ENCODE assay signal across 12 cellular contexts in genomic region chr18:23115683-23116096, GRCh38. TPM values are rescaled to one million over a fixed set of nuclear protein-coding genes. Genes with fewer than 3 reads are reported as not detected.
DNase-seq lines count a peak whose midpoint lies in the region; ATAC-seq, FAIRE-seq and TF ChIP-seq lines count a peak whose summit lies in the region.
"Had no signal": no experiment of that assay in that cellular context is flagged by ENCODE, and none has a peak within 500 bp of the region (broad histone marks: within the 10 kb centered on the region; RNA-seq: fewer than 3 reads in every experiment).

No MANE protein-coding gene starts in this region.

- peaks cover 11% of the 10 kb centered on the region for H3K4me1 Mint-ChIP-seq in mesothelial cell of epicardium
- H3K4me1 Mint-ChIP-seq in activated naive CD4-positive, alpha-beta T cell treated with anti-CD3 and anti-CD28 coated beads for 36 hours (ENCODE audit: low read depth) = peaks cover 15% of the 10 kb centered on the region

- no peak overlapping the region for H3K27ac Mint-ChIP-seq in mesothelial cell of epicardium
- H3K27ac Mint-ChIP-seq in activated naive CD4-positive, alpha-beta T cell treated with anti-CD3 and anti-CD28 coated beads for 36 hours = no peak overlapping the region

- no peak for TF ChIP-seq CTCF in AG04450 (IDR thresholded peaks at IDR 0.05; ENCODE audit: low read depth, low read length)
- TF ChIP-seq CTCF in K562 (IDR thresholded peaks at IDR 0.05 in 2 of 3, conservative IDR thresholded peaks at IDR 0.05 in 1 of 3; ENCODE audit: insufficient read depth in 2 of 3, low read depth in 1 of 3, low read length in 3 of 3) = no peak
- TF ChIP-seq CTCF in mesothelial cell of epicardium (IDR thresholded peaks at IDR 0.05; ENCODE audit: unreplicated experiment) = no peak

- CTCF ChIA-PET in AG04450 (lab: Charles Lee) = interaction anchor here (1.4 to 2.1 kb wide), 2 partner anchors 15 to 18 kb away, joined by 4 to 12 read pairs; no protein-coding TSS in a partner anchor
- CTCF ChIA-PET in K562 (lab: Yijun Ruan, JAX; ENCODE audit: low intra/inter-chr PET ratio) = no interaction called here
- CTCF ChIA-PET in activated naive CD4-positive, alpha-beta T cell treated with anti-CD3 and anti-CD28 coated beads for 36 hours (lab: Charles Lee) = interaction anchor here (0.5 to 0.7 kb wide), 3 partner anchors 14 to 82 kb away, joined by 3 to 6 read pairs (median 5); no protein-coding TSS in a partner anchor

- no peaks in the 10 kb centered on the region for H3K27me3 Mint-ChIP-seq in mesothelial cell of epicardium (ENCODE audit: low read depth)
- no peaks in the 10 kb centered on the region for H3K27me3 Mint-ChIP-seq in activated naive CD4-positive, alpha-beta T cell treated with anti-CD3 and anti-CD28 coated beads for 36 hours (ENCODE audit: low read depth)

- H3K27ac ChIP-seq in AG04450 (ENCODE audit: low read depth, low read length) (peak overlapping the region; percentile 92), HUES6 (ENCODE audit: low read depth, low read length) (no peak overlapping the region), K562 (ENCODE audit: extremely low read depth, low read depth, low read length) (no peak overlapping the region)
- H3K27ac ChIP-seq: transverse colon had no signal

- TF ChIP-seq POLR2A in K562 (conservative IDR thresholded peaks at IDR 0.05) = no peak

- DNase-seq in AG04450 (ENCODE audit: low read depth, low spot score) = peak; percentile 98
- no peak for DNase-seq in K562 (ENCODE audit: extremely low read depth in 1 of 4, low spot score in 3 of 4)
- DNase-seq in left colon = no peak
- no peak for DNase-seq in NCI-H2107 treated with DMSO at 0.1 percent for 48 hours (lab: John Stamatoyannopoulos, UW; ENCODE audit: unreplicated experiment)
- no peak for DNase-seq in mesothelial cell of epicardium (ENCODE audit: low spot score in 2 of 2, unreplicated experiment in 2 of 2)
- DNase-seq in activated CD8-positive, alpha-beta memory T cell treated with anti-CD3 and anti-CD28 coated beads, Interleukin-2, amount 50 U/mL, for 48 hours = no peak
- DNase-seq in activated naive CD4-positive, alpha-beta T cell treated with anti-CD3 and anti-CD28 coated beads for 36 hours = no peak
- DNase-seq: NCI-H1048; stimulated activated CD4-positive, alpha-beta T cell treated with anti-CD3 and anti-CD28 coated beads, Interleukin-2, amount 100 ng/mL, for 24 hours; transverse colon had no signal

- H3K36me3 Mint-ChIP-seq in mesothelial cell of epicardium = no peaks in the 10 kb centered on the region
- no peaks in the 10 kb centered on the region for H3K36me3 Mint-ChIP-seq in activated naive CD4-positive, alpha-beta T cell treated with anti-CD3 and anti-CD28 coated beads for 36 hours (ENCODE audit: low read depth)

- no peaks in the 10 kb centered on the region for H3K79me2 ChIP-seq in K562 (ENCODE audit: control insufficient read depth, insufficient read depth, low read length)

- FAIRE-seq in K562 (lab: Jason Lieb, UNC) = no peak

- H3K9me3 ChIP-seq in AG04450 (ENCODE audit: control insufficient read depth, insufficient read depth, low read length) = peaks cover 7% of the 10 kb centered on the region; the same call in 1 of the 2 replicates
- peaks cover 6% of the 10 kb centered on the region for H3K9me3 ChIP-seq in HUES6 (ENCODE audit: control insufficient read depth, insufficient read depth, low read depth, low read length)
- no peaks in the 10 kb centered on the region for H3K9me3 ChIP-seq in K562 (replicated peaks; ENCODE audit: control insufficient read depth, insufficient read depth, low read depth, low read length)
- H3K9me3 ChIP-seq: transverse colon had no signal

- no peak overlapping the region for H3K4me3 ChIP-seq in AG04450 (ENCODE audit: low read depth, low read length)
- H3K4me3 ChIP-seq in HUES6 (ENCODE audit: low read depth, low read length) = no peak overlapping the region
- no peak overlapping the region for H3K4me3 ChIP-seq in K562
- H3K4me3 ChIP-seq: transverse colon had no signal

- WGBS in K562 (ENCODE audit: insufficient coverage, low coverage, missing lambda C conversion rate) = 2% methylated on average over 5 of the region's 5 CpGs

- H3K9ac ChIP-seq in HUES6 (ENCODE audit: low read length) = peak overlapping the region; percentile 10
- no peak overlapping the region for H3K9ac ChIP-seq in K562 (ENCODE audit: insufficient read depth in 1 of 2, low read depth in 2 of 2, low read length in 2 of 2)

- H3K4me1 ChIP-seq in HUES6 (ENCODE audit: control insufficient read depth, insufficient read depth, low read length) (peaks cover 12% of the 10 kb centered on the region), K562 (replicated peaks in 1 of 2; ENCODE audit: control insufficient read depth in 2 of 2, insufficient read depth in 2 of 2, low read length in 2 of 2) (no peaks in the 10 kb centered on the region)

- no peak overlapping the region for H3K4me3 Mint-ChIP-seq in mesothelial cell of epicardium
- no peak overlapping the region for H3K4me3 Mint-ChIP-seq in activated naive CD4-positive, alpha-beta T cell treated with anti-CD3 and anti-CD28 coated beads for 36 hours
- H3K4me3 Mint-ChIP-seq: dendritic cell treated with granulocyte-macrophage colony-stimulating factor and Interleukin-4, amounts not matched to agents 40 ng/mL and 50 ng/mL, for 4 days had no signal

- intact Hi-C loops in K562 (cut with micrococcal nuclease) (no loop called here), left colon (cut with DNase I, micrococcal nuclease) (no loop called here)
- intact Hi-C loops in activated naive CD4-positive, alpha-beta T cell treated with anti-CD3 and anti-CD28 coated beads for 36 hours (cut with micrococcal nuclease) = loop anchor here (5.0 kb wide), 1 partner anchor 88 kb away; no protein-coding TSS in a partner anchor

- BruUV-seq in K562 (replicated peaks; lab: Mats Ljungman, UMichigan) = no TSS peak

- TF ChIP-seq EP300 in K562 (IDR thresholded peaks at IDR 0.05; ENCODE audit: low read length) = no peak

- TF ChIP-seq RAD21 in K562 (CRISPR knock-in tag; conservative IDR thresholded peaks at IDR 0.05 in 1 of 2, IDR thresholded peaks at IDR 0.05 in 1 of 2) = no peak

- H2AFZ ChIP-seq in K562 (ENCODE audit: low read depth, low read length) = no peak overlapping the region

- no peak overlapping the region for H3K4me2 ChIP-seq in K562 (ENCODE audit: insufficient read depth, low read length)

- POLR2A ChIA-PET in AG04450 (lab: Yijun Ruan, JAX) (interaction anchor here (0.6 to 2.1 kb wide), 7 partner anchors 9 to 372 kb away, joined by 3 to 12 read pairs (median 5); no protein-coding TSS in a partner anchor), K562 (lab: Yijun Ruan, JAX) (interaction anchor here (0.9 kb wide), 1 partner anchor 10 kb away, joined by 3 read pairs; no protein-coding TSS in a partner anchor)

- in situ Hi-C loops in K562 (cut with MboI) = no loop called here

- H3K27me3 ChIP-seq in AG04450 (ENCODE audit: control insufficient read depth, insufficient read depth, low read length) = no peaks in the 10 kb centered on the region
- no peaks in the 10 kb centered on the region for H3K27me3 ChIP-seq in HUES6 (ENCODE audit: control insufficient read depth, insufficient read depth, low read length)
- H3K27me3 ChIP-seq in K562 (ENCODE audit: control insufficient read depth in 2 of 2, insufficient read depth in 2 of 2, low read length in 2 of 2) = peaks cover 44 to 61% of the 10 kb centered on the region in 2 experiments
- H3K27me3 ChIP-seq: transverse colon had no signal

- no peaks in the 10 kb centered on the region for H4K20me1 ChIP-seq in K562 (replicated peaks; ENCODE audit: control insufficient read depth, insufficient read depth, low read length)

- H3K9me1 ChIP-seq in K562 (ENCODE audit: control insufficient read depth, insufficient read depth, low read length) = no peaks in the 10 kb centered on the region

- H3K9me3 Mint-ChIP-seq in mesothelial cell of epicardium = peaks cover 10% of the 10 kb centered on the region
- H3K9me3 Mint-ChIP-seq in activated naive CD4-positive, alpha-beta T cell treated with anti-CD3 and anti-CD28 coated beads for 36 hours = peaks cover 10% of the 10 kb centered on the region

- H3K36me3 ChIP-seq in HUES6 (ENCODE audit: control insufficient read depth, insufficient read depth, low read length) (no peaks in the 10 kb centered on the region), K562 (ENCODE audit: control insufficient read depth, insufficient read depth, low read length) (no peaks in the 10 kb centered on the region)
- H3K36me3 ChIP-seq: transverse colon had no signal

- ATAC-seq in K562 (no peak), left colon (peak; percentile 63)

RNA-seq across cellular contexts. Expression of gene CABLES1, which starts 19.6 kb away (rescaled TPM):
- 25.7 and 29.6 TPM in 2 replicates for polyA plus RNA-seq in AG04450 (2011; rRNA removed)
- polyA minus RNA-seq in AG04450 (2011; rRNA and poly(A)+ RNA removed) = 24.5 TPM in 2 replicates
- total RNA-seq in K562 (2011; cell fraction: chromatin; rRNA removed; ENCODE audit: low replicate concordance) = 0.76 TPM in 1 of 2 replicates, not detected in the other
- total RNA-seq in K562 (2011; cell fraction: nucleolus; rRNA removed) = not detected in 2 replicates
- total RNA-seq in K562 (2011; cell fraction: nucleoplasm; rRNA removed) = 0.31 TPM in 1 of 2 replicates, not detected in the other
- total RNA-seq in K562 (2014; rRNA removed) = 0.04 and 0.09 TPM in 2 replicates
- total RNA-seq in K562 (2014; rRNA removed; fragmentation: Illumina TruSeq; extraction: Trizol) = not detected in 2 replicates
- not detected in 2 replicates for total RNA-seq in K562 (2015; rRNA removed; fragmentation: Illumina TruSeq; extraction: Trizol)
- 0.07 and 0.09 TPM in 2 replicates for total RNA-seq in K562 (2021)
- 0.04 TPM in 1 of 2 replicates, not detected in the other for polyA plus RNA-seq in K562 (2011; rRNA removed)
- polyA plus RNA-seq in K562 (2011; cell fraction: cytosol; rRNA removed) = not detected in 2 replicates
- 0.07 TPM in 1 of 2 replicates, not detected in the other for polyA plus RNA-seq in K562 (2011; cell fraction: nucleus; rRNA removed)
- 0.08 and 0.10 TPM in 2 replicates for polyA plus RNA-seq in K562 (2012)
- 0.04 TPM in 1 of 2 replicates, not detected in the other for polyA plus RNA-seq in K562 (2014; fragmentation: Illumina TruSeq; extraction: Trizol)
- under 1 TPM; 0.04 to 0.10 TPM for polyA plus RNA-seq in K562 (2014; fragmentation: Nextera tagmentation; extraction: Ambion mirVana)
- polyA plus RNA-seq in K562 (2014; rRNA removed) = not detected in 2 replicates
- polyA minus RNA-seq in K562 (2011; rRNA and poly(A)+ RNA removed) = not detected in 2 replicates
- not detected in 2 replicates for polyA minus RNA-seq in K562 (2011; cell fraction: cytosol; rRNA and poly(A)+ RNA removed)
- polyA minus RNA-seq in K562 (2011; cell fraction: nucleus; rRNA and poly(A)+ RNA removed) = 0.40 TPM in 1 of 2 replicates, not detected in the other
- total RNA-seq in left colon = 10 to 100 TPM in 1 of 2 donors, 1 to 10 TPM in 1; 9.4 to 11.0 TPM
- total RNA-seq in mesothelial cell of epicardium = 11.3 to 12.7 TPM (median 12.0 TPM) in 3 replicates
- under 1 TPM; 0.12 to 0.38 TPM for total RNA-seq in activated naive CD4-positive, alpha-beta T cell treated with anti-CD3 and anti-CD28 coated beads for 36 hours
